Comparison of ENCODE assay signal across 9 cellular contexts in the genomic region with DNA sequence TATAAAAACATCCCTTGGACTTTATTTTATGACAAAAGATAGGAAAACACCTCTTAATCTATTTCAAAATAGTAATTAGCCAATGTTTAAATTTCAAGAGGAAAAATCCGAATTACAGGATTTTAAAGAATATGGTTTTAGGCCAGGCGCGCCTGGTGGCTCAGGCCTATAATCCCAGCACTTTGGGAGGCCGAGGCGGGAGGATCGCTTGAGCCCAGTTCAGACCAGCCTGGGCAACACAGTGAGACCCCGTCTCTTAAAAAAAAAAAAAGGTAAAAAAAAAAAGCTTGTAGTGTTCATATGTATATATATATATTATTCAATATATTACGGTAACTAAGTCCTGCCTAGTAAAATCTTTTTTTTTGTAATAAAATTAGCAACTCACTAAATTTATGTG. TPM values are rescaled to one million over a fixed set of nuclear protein-coding genes. Genes with fewer than 3 reads are reported as not detected.
DNase-seq lines count a peak whose midpoint lies in the region; ATAC-seq and FAIRE-seq lines count a peak whose summit lies in the region.
"Had no signal": no experiment of that assay in that cellular context is flagged by ENCODE, and none has a peak within 500 bp of the region (broad histone marks: within the 10 kb centered on the region; RNA-seq: fewer than 3 reads in every experiment).

No MANE protein-coding gene starts in this region.

- H3K36me3 Mint-ChIP-seq in T-helper 1 cell treated with Interleukin-12 subunit alpha and Interleukin-12 subunit beta and Interleukin-4 antibody, amounts not matched to agents 30 μg/mL and 1 μg/mL, for 36 hours (ENCODE audit: low read depth) = peaks cover 16% of the 10 kb centered on the region
- peaks cover 0 to 57% of the 10 kb centered on the region in 2 donors for H3K36me3 Mint-ChIP-seq in activated naive CD4-positive, alpha-beta T cell treated with anti-CD3 and anti-CD28 coated beads, Interleukin-2, amount 50 U/mL, for 72 hours
- peaks cover 9% of the 10 kb centered on the region for H3K36me3 Mint-ChIP-seq in stimulated activated memory B cell treated with anti-CD40 and anti-IgM and Interleukin-4, amounts not matched to agents 10 μg/mL and 1 μg/mL and 100 μg/mL, for 72 hours

- no peaks in the 10 kb centered on the region for H3K36me3 ChIP-seq in iPS-15b (ENCODE audit: control insufficient read depth, insufficient read depth, low read length)

- no peak for ATAC-seq in activated naive CD4-positive, alpha-beta T cell treated with anti-CD3 and anti-CD28 coated beads, Interleukin-2, amount 50 U/mL, for 72 hours
- no peak for ATAC-seq in stimulated activated memory B cell treated with anti-CD40 and anti-IgM and Interleukin-4, amounts not matched to agents 10 μg/mL and 1 μg/mL and 100 μg/mL, for 72 hours
- ATAC-seq in HG03025 (IDR thresholded peaks at IDR 0.05; ENCODE audit: low FRiP score, unreplicated experiment) = no peak

- H3K9ac ChIP-seq in iPS-15b (ENCODE audit: low read depth, low read length) = no peak overlapping the region

- no peak for FAIRE-seq in RCC 7860 (lab: Jason Lieb, UNC)
- FAIRE-seq: A204.1 had no signal

- peaks cover 17% of the 10 kb centered on the region for H3K27me3 Mint-ChIP-seq in T-helper 1 cell treated with Interleukin-12 subunit alpha and Interleukin-12 subunit beta and Interleukin-4 antibody, amounts not matched to agents 30 μg/mL and 1 μg/mL, for 36 hours (ENCODE audit: low read depth)
- H3K27me3 Mint-ChIP-seq in stimulated activated memory B cell treated with anti-CD40 and anti-IgM and Interleukin-4, amounts not matched to agents 10 μg/mL and 1 μg/mL and 100 μg/mL, for 72 hours = peaks cover 13% of the 10 kb centered on the region

- no peak overlapping the region for H3K27ac Mint-ChIP-seq in T-helper 1 cell treated with Interleukin-12 subunit alpha and Interleukin-12 subunit beta and Interleukin-4 antibody, amounts not matched to agents 30 μg/mL and 1 μg/mL, for 36 hours
- peak overlapping the region; percentile 56 to 91 for H3K27ac Mint-ChIP-seq in activated naive CD4-positive, alpha-beta T cell treated with anti-CD3 and anti-CD28 coated beads, Interleukin-2, amount 50 U/mL, for 72 hours
- H3K27ac Mint-ChIP-seq in stimulated activated memory B cell treated with anti-CD40 and anti-IgM and Interleukin-4, amounts not matched to agents 10 μg/mL and 1 μg/mL and 100 μg/mL, for 72 hours = no peak overlapping the region

- H3K4me3 Mint-ChIP-seq in T-helper 1 cell treated with Interleukin-12 subunit alpha and Interleukin-12 subunit beta and Interleukin-4 antibody, amounts not matched to agents 30 μg/mL and 1 μg/mL, for 36 hours = peak overlapping the region; percentile 83
- H3K4me3 Mint-ChIP-seq in stimulated activated memory B cell treated with anti-CD40 and anti-IgM and Interleukin-4, amounts not matched to agents 10 μg/mL and 1 μg/mL and 100 μg/mL, for 72 hours = peak overlapping the region; percentile 48

- peaks cover 18% of the 10 kb centered on the region for H3K27me3 ChIP-seq in iPS-15b (ENCODE audit: control insufficient read depth, insufficient read depth, low read length)

- peak overlapping the region; percentile 37 for H3K4me3 ChIP-seq in iPS-15b (ENCODE audit: low read depth, low read length)

- H3K4me1 ChIP-seq in iPS-15b (ENCODE audit: control insufficient read depth, insufficient read depth, low read length) = peaks cover 20% of the 10 kb centered on the region

- H3K9me3 Mint-ChIP-seq in T-helper 1 cell treated with Interleukin-12 subunit alpha and Interleukin-12 subunit beta and Interleukin-4 antibody, amounts not matched to agents 30 μg/mL and 1 μg/mL, for 36 hours = no peaks in the 10 kb centered on the region
- H3K9me3 Mint-ChIP-seq in activated naive CD4-positive, alpha-beta T cell treated with anti-CD3 and anti-CD28 coated beads, Interleukin-2, amount 50 U/mL, for 72 hours = no peaks in the 10 kb centered on the region
- H3K9me3 Mint-ChIP-seq in stimulated activated memory B cell treated with anti-CD40 and anti-IgM and Interleukin-4, amounts not matched to agents 10 μg/mL and 1 μg/mL and 100 μg/mL, for 72 hours = no peaks in the 10 kb centered on the region

- peaks cover 46% of the 10 kb centered on the region for H3K4me1 Mint-ChIP-seq in T-helper 1 cell treated with Interleukin-12 subunit alpha and Interleukin-12 subunit beta and Interleukin-4 antibody, amounts not matched to agents 30 μg/mL and 1 μg/mL, for 36 hours (ENCODE audit: low read depth)
- H3K4me1 Mint-ChIP-seq in stimulated activated memory B cell treated with anti-CD40 and anti-IgM and Interleukin-4, amounts not matched to agents 10 μg/mL and 1 μg/mL and 100 μg/mL, for 72 hours = peaks cover 40% of the 10 kb centered on the region

- DNase-seq in T-helper 1 cell = no peak
- no peak for DNase-seq in activated naive CD4-positive, alpha-beta T cell treated with anti-CD3 and anti-CD28 coated beads, Interleukin-2, amount 50 U/mL, for 72 hours (ENCODE audit: low spot score in 2 of 2)
- DNase-seq in stimulated activated naive CD4-positive, alpha-beta T cell treated with Interleukin-2 at 50 U/mL for 16 hours (lab: John Stamatoyannopoulos, UW) = no peak
- DNase-seq in RCC 7860 (ENCODE audit: low spot score) = no peak

- H3K9me3 ChIP-seq in iPS-15b (ENCODE audit: control insufficient read depth, insufficient read depth, low read length) = no peaks in the 10 kb centered on the region

RNA-seq across cellular contexts. Expression of gene BNIP3, which starts 1.4 kb away (rescaled TPM):
- 100 to 1,000 TPM in 1 of 2 donors, 10 to 100 TPM in 1; 21.4 to 182 TPM for total RNA-seq in activated naive CD4-positive, alpha-beta T cell treated with anti-CD3 and anti-CD28 coated beads, Interleukin-2, amount 50 U/mL, for 72 hours

Comparison
In these comparisons a context has a peak if more than half of its experiments do, and no peak if none do; other contexts are left out.
1. H3K27ac Mint-ChIP-seq: peak in activated naive CD4-positive, alpha-beta T cell treated with anti-CD3 and anti-CD28 coated beads, Interleukin-2, amount 50 U/mL, for 72 hours (2 of 2); none in T-helper 1 cell treated with Interleukin-12 subunit alpha and Interleukin-12 subunit beta and Interleukin-4 antibody, amounts not matched to agents 30 μg/mL and 1 μg/mL, for 36 hours (single experiment) and stimulated activated memory B cell treated with anti-CD40 and anti-IgM and Interleukin-4, amounts not matched to agents 10 μg/mL and 1 μg/mL and 100 μg/mL, for 72 hours (single experiment).